26 cellular contexts compared by ENCODE assay signal in the genomic region with DNA sequence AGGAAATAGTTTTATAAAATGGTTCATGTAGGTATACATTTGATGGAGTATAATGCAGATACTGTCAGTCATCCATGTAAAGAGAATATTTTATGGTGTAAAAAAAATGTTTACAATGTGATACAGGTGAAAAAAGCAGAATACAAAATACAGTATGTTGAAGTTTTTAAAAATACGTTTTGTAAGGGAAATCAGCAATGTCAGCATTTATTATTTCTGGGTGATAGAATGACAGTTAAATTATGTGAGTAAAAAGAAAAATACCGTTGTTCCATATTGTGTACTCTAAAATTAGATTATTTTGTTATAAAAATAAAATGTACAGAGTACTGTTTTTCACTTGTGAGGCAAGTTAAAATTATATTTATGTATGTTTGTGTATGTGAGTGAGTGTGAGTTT.
"Had no signal": no experiment of that assay in that cellular context is flagged by ENCODE, and none has a peak within 500 bp of the region (broad histone marks: within the 10 kb centered on the region; RNA-seq: fewer than 3 reads in every experiment).

No MANE protein-coding gene starts in this region.

- H3K4me3 ChIP-seq: gastrocnemius medialis, heart left ventricle, hepatocyte, lung, mucosa of descending colon, ovary, smooth muscle cell, suprapubic skin, transverse colon, upper lobe of right lung, uterus had no signal

- H3K4me3 Mint-ChIP-seq: effector memory CD8-positive, alpha-beta T cell; memory B cell; naive B cell; nephron progenitor cell; stimulated activated naive CD8-positive, alpha-beta T cell treated with anti-CD3 and anti-CD28 coated beads, Interleukin-15, amount 100 ng/mL, for 72 hours had no signal

- H3K9me3 Mint-ChIP-seq: effector memory CD8-positive, alpha-beta T cell; memory B cell; naive B cell; nephron progenitor cell; stimulated activated naive CD8-positive, alpha-beta T cell treated with anti-CD3 and anti-CD28 coated beads, Interleukin-15, amount 100 ng/mL, for 72 hours had no signal

- H3K27me3 ChIP-seq: gastrocnemius medialis, heart left ventricle, hepatocyte, ovary, suprapubic skin, transverse colon, upper lobe of right lung, uterus had no signal

- H3K27me3 Mint-ChIP-seq: effector memory CD8-positive, alpha-beta T cell; memory B cell; naive B cell; stimulated activated naive CD8-positive, alpha-beta T cell treated with anti-CD3 and anti-CD28 coated beads, Interleukin-15, amount 100 ng/mL, for 72 hours had no signal

- DNase-seq: cortex of kidney; effector memory CD8-positive, alpha-beta T cell; gastrocnemius medialis; kidney; naive B cell; nephron progenitor cell; retina; stimulated activated CD4-positive, alpha-beta T cell treated with anti-CD3 and anti-CD28 coated beads, Interleukin-12 subunit alpha, Interleukin-12 subunit beta, amount 100 ng/mL, for 4 hours; stimulated activated CD4-positive, alpha-beta T cell treated with anti-CD3 and anti-CD28 coated beads, Interleukin-1b, Interleukin-23, amount 100 ng/mL, for 48 hours; stimulated activated CD4-positive, alpha-beta T cell treated with anti-CD3 and anti-CD28 coated beads, Interleukin-4, amount 100 ng/mL, for 1 hour; stimulated activated CD8-positive, alpha-beta memory T cell treated with anti-CD3 and anti-CD28 coated beads, Interleukin-4, amount 100 ng/mL, for 48 hours; stimulated activated naive CD4-positive, alpha-beta T cell; stimulated activated naive CD8-positive, alpha-beta T cell treated with anti-CD3 and anti-CD28 coated beads, Interleukin-15, amount 100 ng/mL, for 72 hours; upper lobe of right lung had no signal

- ATAC-seq: effector memory CD8-positive, alpha-beta T cell; gastrocnemius medialis; sciatic nerve; stimulated activated naive CD8-positive, alpha-beta T cell treated with anti-CD3 and anti-CD28 coated beads, Interleukin-15, amount 100 ng/mL, for 72 hours had no signal

- FAIRE-seq: kidney had no signal

- H3K36me3 ChIP-seq: gastrocnemius medialis, ovary, uterus had no signal

- H3K9me3 ChIP-seq: gastrocnemius medialis, heart left ventricle, mucosa of descending colon, ovary, suprapubic skin, transverse colon, upper lobe of right lung, uterus had no signal

- H3K27ac Mint-ChIP-seq: memory B cell; stimulated activated naive CD8-positive, alpha-beta T cell treated with anti-CD3 and anti-CD28 coated beads, Interleukin-15, amount 100 ng/mL, for 72 hours had no signal

- H3K27ac ChIP-seq: epithelial cell of prostate, gastrocnemius medialis, ovary, suprapubic skin, transverse colon, upper lobe of right lung, uterus had no signal

- H2AFZ ChIP-seq: hepatocyte had no signal
